Comparison of ENCODE assay signal across 1 cellular context in genomic region chr2:215417400-215417951, GRCh38.
TF ChIP-seq lines count a peak whose summit lies in the region.

No MANE protein-coding gene starts in this region.

TF ChIP-seq in HepG2, 621 proteins besides CTCF, POLR2A, EP300 and RAD21 (continued from another document and continues in another):
- TF ChIP-seq ZNF709 (CRISPR knock-in tag; IDR thresholded peaks at IDR 0.05) (no peak), ZZZ3 (CRISPR knock-in tag; IDR thresholded peaks at IDR 0.05; ENCODE audit: borderline replicate concordance) (no peak), ZNF138 (CRISPR knock-in tag; IDR thresholded peaks at IDR 0.05; ENCODE audit: low read depth) (no peak), CHD4 (IDR thresholded peaks at IDR 0.05; ENCODE audit: borderline replicate concordance, low read length) (no peak), TOE1 (CRISPR knock-in tag; IDR thresholded peaks at IDR 0.05) (peak; percentile 24; the same call in 1 of the 2 replicates), ZNF691 (CRISPR knock-in tag; IDR thresholded peaks at IDR 0.05; ENCODE audit: borderline replicate concordance, low read depth) (no peak), SCMH1 (CRISPR knock-in tag; IDR thresholded peaks at IDR 0.05; ENCODE audit: borderline replicate concordance) (no peak), SMAD3 (CRISPR knock-in tag; IDR thresholded peaks at IDR 0.05) (peak; percentile 90), GLI4 (CRISPR knock-in tag; IDR thresholded peaks at IDR 0.05; ENCODE audit: borderline replicate concordance) (no peak), CCAR2 (optimal IDR thresholded peaks at IDR 0.05; ENCODE audit: low read depth, low read length) (no peak), ZNF775 (CRISPR knock-in tag; IDR thresholded peaks at IDR 0.05; ENCODE audit: borderline replicate concordance) (peak; percentile 84; the same call in 1 of the 2 replicates), RFXAP (CRISPR knock-in tag; IDR thresholded peaks at IDR 0.05; ENCODE audit: borderline replicate concordance) (peak; percentile 26; the same call in 1 of the 2 replicates), TFE3 (CRISPR knock-in tag; IDR thresholded peaks at IDR 0.05) (no peak; the same call in none of the 2 replicates), MAZ (IDR thresholded peaks at IDR 0.05; ENCODE audit: borderline replicate concordance, low read depth, low read length) (no peak), MAZ (CRISPR knock-in tag; IDR thresholded peaks at IDR 0.05; ENCODE audit: low read depth) (peak; percentile 68; the same call in 1 of the 2 replicates), CC2D1A (CRISPR knock-in tag; IDR thresholded peaks at IDR 0.05) (peak; percentile 91; the same call in 1 of the 2 replicates), KDM6A (CRISPR knock-in tag; IDR thresholded peaks at IDR 0.05; ENCODE audit: low read depth) (peak; percentile 77), ZBTB42 (CRISPR knock-in tag; IDR thresholded peaks at IDR 0.05) (no peak), RARG (CRISPR knock-in tag; IDR thresholded peaks at IDR 0.05; ENCODE audit: low read depth) (no peak), RAD51 (IDR thresholded peaks at IDR 0.05; ENCODE audit: borderline replicate concordance) (no peak), ZFP36L1 (CRISPR knock-in tag; IDR thresholded peaks at IDR 0.05) (peak; percentile 47; the same call in 1 of the 2 replicates), ARHGAP35 (CRISPR knock-in tag; IDR thresholded peaks at IDR 0.05; ENCODE audit: borderline replicate concordance) (no peak), PAWR (CRISPR knock-in tag; IDR thresholded peaks at IDR 0.05; ENCODE audit: borderline replicate concordance) (no peak), HDAC2 (CRISPR knock-in tag; IDR thresholded peaks at IDR 0.05) (peak; percentile 98), KDM4B (CRISPR knock-in tag; IDR thresholded peaks at IDR 0.05) (peak; percentile 78; the same call in 1 of the 2 replicates), PLSCR1 (CRISPR knock-in tag; IDR thresholded peaks at IDR 0.05; ENCODE audit: borderline replicate concordance) (no peak), PBX3 (CRISPR knock-in tag; IDR thresholded peaks at IDR 0.05; ENCODE audit: borderline replicate concordance) (no peak), ZNF562 (CRISPR knock-in tag; IDR thresholded peaks at IDR 0.05; ENCODE audit: borderline replicate concordance) (no peak), ZNF256 (CRISPR knock-in tag; conservative IDR thresholded peaks at IDR 0.05) (no peak), ZBTB34 (CRISPR knock-in tag; IDR thresholded peaks at IDR 0.05) (peak; percentile 97), FOXA3 (CRISPR knock-in tag; IDR thresholded peaks at IDR 0.05) (peak; percentile 98), CBX1 (IDR thresholded peaks at IDR 0.05; ENCODE audit: low read depth) (no peak), RXRB (CRISPR knock-in tag; IDR thresholded peaks at IDR 0.05; ENCODE audit: borderline replicate concordance) (peak; percentile 81), THAP11 (CRISPR knock-in tag; IDR thresholded peaks at IDR 0.05) (peak; percentile 81)
- TF ChIP-seq, protein P1, sequence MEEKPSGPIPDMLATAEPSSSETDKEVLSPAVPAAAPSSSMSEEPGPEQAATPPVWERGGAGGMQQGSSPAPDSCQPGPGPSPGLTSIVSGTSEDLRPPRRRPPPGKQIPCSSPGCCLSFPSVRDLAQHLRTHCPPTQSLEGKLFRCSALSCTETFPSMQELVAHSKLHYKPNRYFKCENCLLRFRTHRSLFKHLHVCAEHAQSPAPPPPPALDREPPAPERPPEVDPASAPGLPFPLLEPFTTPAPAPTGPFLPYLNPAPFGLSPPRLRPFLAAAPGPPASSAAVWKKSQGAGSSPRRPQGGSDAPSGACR (CRISPR knock-in tag; IDR thresholded peaks at IDR 0.05) = peak; percentile 44; the same call in 1 of the 2 replicates
- TF ChIP-seq, protein P2, sequence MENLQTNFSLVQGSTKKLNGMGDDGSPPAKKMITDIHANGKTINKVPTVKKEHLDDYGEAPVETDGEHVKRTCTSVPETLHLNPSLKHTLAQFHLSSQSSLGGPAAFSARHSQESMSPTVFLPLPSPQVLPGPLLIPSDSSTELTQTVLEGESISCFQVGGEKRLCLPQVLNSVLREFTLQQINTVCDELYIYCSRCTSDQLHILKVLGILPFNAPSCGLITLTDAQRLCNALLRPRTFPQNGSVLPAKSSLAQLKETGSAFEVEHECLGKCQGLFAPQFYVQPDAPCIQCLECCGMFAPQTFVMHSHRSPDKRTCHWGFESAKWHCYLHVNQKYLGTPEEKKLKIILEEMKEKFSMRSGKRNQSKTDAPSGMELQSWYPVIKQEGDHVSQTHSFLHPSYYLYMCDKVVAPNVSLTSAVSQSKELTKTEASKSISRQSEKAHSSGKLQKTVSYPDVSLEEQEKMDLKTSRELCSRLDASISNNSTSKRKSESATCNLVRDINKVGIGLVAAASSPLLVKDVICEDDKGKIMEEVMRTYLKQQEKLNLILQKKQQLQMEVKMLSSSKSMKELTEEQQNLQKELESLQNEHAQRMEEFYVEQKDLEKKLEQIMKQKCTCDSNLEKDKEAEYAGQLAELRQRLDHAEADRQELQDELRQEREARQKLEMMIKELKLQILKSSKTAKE (CRISPR knock-in tag; IDR thresholded peaks at IDR 0.05; ENCODE audit: borderline replicate concordance) = no peak; the same call in 1 of the 2 replicates
- TF ChIP-seq, protein P3, sequence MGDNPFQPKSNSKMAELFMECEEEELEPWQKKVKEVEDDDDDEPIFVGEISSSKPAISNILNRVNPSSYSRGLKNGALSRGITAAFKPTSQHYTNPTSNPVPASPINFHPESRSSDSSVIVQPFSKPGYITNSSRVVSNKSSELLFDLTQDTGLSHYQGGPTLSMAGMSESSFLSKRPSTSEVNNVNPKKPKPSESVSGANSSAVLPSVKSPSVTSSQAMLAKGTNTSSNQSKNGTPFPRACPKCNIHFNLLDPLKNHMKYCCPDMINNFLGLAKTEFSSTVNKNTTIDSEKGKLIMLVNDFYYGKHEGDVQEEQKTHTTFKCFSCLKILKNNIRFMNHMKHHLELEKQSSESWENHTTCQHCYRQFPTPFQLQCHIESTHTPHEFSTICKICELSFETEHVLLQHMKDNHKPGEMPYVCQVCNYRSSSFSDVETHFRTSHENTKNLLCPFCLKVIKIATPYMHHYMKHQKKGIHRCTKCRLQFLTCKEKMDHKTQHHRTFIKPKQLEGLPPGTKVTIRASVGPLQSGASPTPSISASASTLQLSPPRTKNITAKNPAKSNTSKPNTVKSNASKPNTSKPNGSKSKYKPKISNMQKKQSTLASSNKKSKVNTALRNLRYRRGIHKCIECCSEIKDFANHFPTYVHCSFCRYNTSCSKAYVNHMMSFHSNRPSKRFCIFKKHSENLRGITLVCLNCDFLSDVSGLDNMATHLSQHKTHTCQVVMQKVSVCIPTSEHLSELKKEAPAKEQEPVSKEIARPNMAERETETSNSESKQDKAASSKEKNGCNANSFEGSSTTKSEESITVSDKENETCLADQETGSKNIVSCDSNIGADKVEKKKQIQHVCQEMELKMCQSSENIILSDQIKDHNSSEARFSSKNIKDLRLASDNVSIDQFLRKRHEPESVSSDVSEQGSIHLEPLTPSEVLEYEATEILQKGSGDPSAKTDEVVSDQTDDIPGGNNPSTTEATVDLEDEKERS (CRISPR knock-in tag; IDR thresholded peaks at IDR 0.05) = no peak
- TF ChIP-seq, protein P4, sequence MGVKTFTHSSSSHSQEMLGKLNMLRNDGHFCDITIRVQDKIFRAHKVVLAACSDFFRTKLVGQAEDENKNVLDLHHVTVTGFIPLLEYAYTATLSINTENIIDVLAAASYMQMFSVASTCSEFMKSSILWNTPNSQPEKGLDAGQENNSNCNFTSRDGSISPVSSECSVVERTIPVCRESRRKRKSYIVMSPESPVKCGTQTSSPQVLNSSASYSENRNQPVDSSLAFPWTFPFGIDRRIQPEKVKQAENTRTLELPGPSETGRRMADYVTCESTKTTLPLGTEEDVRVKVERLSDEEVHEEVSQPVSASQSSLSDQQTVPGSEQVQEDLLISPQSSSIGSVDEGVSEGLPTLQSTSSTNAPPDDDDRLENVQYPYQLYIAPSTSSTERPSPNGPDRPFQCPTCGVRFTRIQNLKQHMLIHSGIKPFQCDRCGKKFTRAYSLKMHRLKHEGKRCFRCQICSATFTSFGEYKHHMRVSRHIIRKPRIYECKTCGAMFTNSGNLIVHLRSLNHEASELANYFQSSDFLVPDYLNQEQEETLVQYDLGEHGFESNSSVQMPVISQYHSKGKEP (CRISPR knock-in tag; IDR thresholded peaks at IDR 0.05) = no peak
- TF ChIP-seq, protein P5, sequence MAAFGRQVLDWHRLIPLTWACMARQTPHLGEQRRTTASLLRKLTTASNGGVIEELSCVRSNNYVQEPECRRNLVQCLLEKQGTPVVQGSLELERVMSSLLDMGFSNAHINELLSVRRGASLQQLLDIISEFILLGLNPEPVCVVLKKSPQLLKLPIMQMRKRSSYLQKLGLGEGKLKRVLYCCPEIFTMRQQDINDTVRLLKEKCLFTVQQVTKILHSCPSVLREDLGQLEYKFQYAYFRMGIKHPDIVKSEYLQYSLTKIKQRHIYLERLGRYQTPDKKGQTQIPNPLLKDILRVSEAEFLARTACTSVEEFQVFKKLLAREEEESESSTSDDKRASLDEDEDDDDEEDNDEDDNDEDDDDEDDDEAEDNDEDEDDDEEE (CRISPR knock-in tag; IDR thresholded peaks at IDR 0.05) = no peak
- TF ChIP-seq, protein P6, sequence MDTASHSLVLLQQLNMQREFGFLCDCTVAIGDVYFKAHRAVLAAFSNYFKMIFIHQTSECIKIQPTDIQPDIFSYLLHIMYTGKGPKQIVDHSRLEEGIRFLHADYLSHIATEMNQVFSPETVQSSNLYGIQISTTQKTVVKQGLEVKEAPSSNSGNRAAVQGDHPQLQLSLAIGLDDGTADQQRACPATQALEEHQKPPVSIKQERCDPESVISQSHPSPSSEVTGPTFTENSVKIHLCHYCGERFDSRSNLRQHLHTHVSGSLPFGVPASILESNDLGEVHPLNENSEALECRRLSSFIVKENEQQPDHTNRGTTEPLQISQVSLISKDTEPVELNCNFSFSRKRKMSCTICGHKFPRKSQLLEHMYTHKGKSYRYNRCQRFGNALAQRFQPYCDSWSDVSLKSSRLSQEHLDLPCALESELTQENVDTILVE (CRISPR knock-in tag; IDR thresholded peaks at IDR 0.05) = peak; percentile 82; the same call in 1 of the 2 replicates
- TF ChIP-seq, protein P7, sequence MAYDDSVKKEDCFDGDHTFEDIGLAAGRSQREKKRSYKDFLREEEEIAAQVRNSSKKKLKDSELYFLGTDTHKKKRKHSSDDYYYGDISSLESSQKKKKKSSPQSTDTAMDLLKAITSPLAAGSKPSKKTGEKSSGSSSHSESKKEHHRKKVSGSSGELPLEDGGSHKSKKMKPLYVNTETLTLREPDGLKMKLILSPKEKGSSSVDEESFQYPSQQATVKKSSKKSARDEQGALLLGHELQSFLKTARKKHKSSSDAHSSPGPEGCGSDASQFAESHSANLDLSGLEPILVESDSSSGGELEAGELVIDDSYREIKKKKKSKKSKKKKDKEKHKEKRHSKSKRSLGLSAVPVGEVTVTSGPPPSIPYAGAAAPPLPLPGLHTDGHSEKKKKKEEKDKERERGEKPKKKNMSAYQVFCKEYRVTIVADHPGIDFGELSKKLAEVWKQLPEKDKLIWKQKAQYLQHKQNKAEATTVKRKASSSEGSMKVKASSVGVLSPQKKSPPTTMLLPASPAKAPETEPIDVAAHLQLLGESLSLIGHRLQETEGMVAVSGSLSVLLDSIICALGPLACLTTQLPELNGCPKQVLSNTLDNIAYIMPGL (CRISPR knock-in tag; IDR thresholded peaks at IDR 0.05; ENCODE audit: borderline replicate concordance in 1 of 2, low read depth in 1 of 2) = peak in 1 of 2 experiments; percentile 45; a peak in 2 of 4 replicates
